ENCODE assay signal across 9 cellular contexts in the genomic region with DNA sequence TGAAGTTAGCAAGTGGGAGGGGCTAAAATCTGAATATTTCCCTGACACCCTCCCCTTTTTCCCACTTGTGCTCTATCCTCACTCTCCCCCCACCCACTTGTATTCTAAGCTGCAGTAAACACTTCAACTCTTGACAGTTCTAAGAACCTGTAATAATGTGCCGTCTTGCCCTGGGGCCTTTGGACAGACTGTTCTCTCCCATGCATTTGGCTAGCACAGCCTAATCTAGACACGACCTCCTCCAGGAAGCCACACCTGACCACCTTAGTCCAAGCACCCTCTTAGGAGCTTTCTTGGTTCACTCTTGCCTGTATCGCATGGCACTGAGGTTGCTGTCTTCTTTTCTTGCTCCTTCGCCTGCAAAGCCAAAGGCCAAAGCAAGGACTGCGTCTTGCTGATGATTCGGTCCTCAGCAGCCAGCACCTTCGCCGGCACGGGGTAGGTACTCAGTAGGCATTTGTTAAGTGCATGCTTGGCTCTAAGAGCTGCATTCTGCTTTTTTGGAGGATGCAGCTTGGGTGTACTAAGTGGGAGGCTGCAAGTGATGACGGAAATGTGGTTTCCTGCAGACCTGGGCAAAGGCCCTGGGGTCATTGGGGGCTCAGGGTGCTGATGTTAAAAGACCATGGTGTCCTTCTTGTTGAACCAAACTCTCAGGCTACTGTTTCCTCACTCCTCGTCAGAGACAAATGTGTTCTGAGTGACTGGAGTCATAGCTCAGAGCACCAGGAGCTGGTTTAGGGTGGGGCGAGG. TPM values are rescaled to one million over a fixed set of nuclear protein-coding genes. Genes with fewer than 3 reads are reported as not detected.
DNase-seq lines count a peak whose midpoint lies in the region; ATAC-seq and TF ChIP-seq lines count a peak whose summit lies in the region.
"Had no signal": no experiment of that assay in that cellular context is flagged by ENCODE, and none has a peak within 500 bp of the region (broad histone marks: within the 10 kb centered on the region; RNA-seq: fewer than 3 reads in every experiment).

No MANE protein-coding gene starts in this region.

- peak overlapping the region; percentile 11 for H3K4me3 Mint-ChIP-seq in activated CD8-positive, alpha-beta memory T cell treated with anti-CD3 and anti-CD28 coated beads, Interleukin-2, amount 10 ng/mL, durations not matched to agents 7 days and 5 days
- H3K4me3 Mint-ChIP-seq in T-helper 17 cell: peak overlapping the region; percentile 68

- H3K36me3 Mint-ChIP-seq in activated CD8-positive, alpha-beta memory T cell treated with anti-CD3 and anti-CD28 coated beads, Interleukin-2, amount 10 ng/mL, durations not matched to agents 7 days and 5 days: peaks cover 4% of the 10 kb centered on the region
- H3K36me3 Mint-ChIP-seq in T-helper 17 cell (ENCODE audit: low read depth): peaks cover 8% of the 10 kb centered on the region

- peak overlapping the region; percentile 52 for H3K27ac Mint-ChIP-seq in activated CD8-positive, alpha-beta memory T cell treated with anti-CD3 and anti-CD28 coated beads, Interleukin-2, amount 10 ng/mL, durations not matched to agents 7 days and 5 days
- no peak overlapping the region for H3K27ac Mint-ChIP-seq in T-helper 17 cell

- H3K9ac ChIP-seq in fibroblast of lung (ENCODE audit: insufficient read depth, low read length) (no peak overlapping the region), smooth muscle cell (ENCODE audit: low read depth) (no peak overlapping the region)

- H3K27me3 Mint-ChIP-seq in activated CD8-positive, alpha-beta memory T cell treated with anti-CD3 and anti-CD28 coated beads, Interleukin-2, amount 10 ng/mL, durations not matched to agents 7 days and 5 days: peaks cover 8% of the 10 kb centered on the region
- no peaks in the 10 kb centered on the region for H3K27me3 Mint-ChIP-seq in T-helper 17 cell

- CTCF ChIA-PET in activated CD8-positive, alpha-beta memory T cell treated with anti-CD3 and anti-CD28 coated beads, Interleukin-2, amount 10 ng/mL, durations not matched to agents 7 days and 5 days (lab: Charles Lee): interaction anchor here (0.9 to 1.3 kb wide), 4 partner anchors 71 to 124 kb away, joined by 3 to 4 read pairs (median 3); no protein-coding TSS in a partner anchor

- H3K79me2 ChIP-seq in fibroblast of lung (ENCODE audit: control insufficient read depth, insufficient read depth, low read length): peaks cover 18% of the 10 kb centered on the region
- peaks cover 16% of the 10 kb centered on the region for H3K79me2 ChIP-seq in smooth muscle cell (ENCODE audit: low read depth)

- H3F3A ChIP-seq in smooth muscle cell (ENCODE audit: low read depth): peaks cover 28% of the 10 kb centered on the region

- H3K27ac ChIP-seq in fibroblast of lung (ENCODE audit: insufficient read depth, low read length): peak overlapping the region; percentile 85
- H3K27ac ChIP-seq in smooth muscle cell (ENCODE audit: low read depth): no peak overlapping the region

- H4K20me1 ChIP-seq in fibroblast of lung (ENCODE audit: control insufficient read depth, extremely low read depth, insufficient read depth, low read length) (no peaks in the 10 kb centered on the region), smooth muscle cell (ENCODE audit: low read depth) (no peaks in the 10 kb centered on the region)

- no peak overlapping the region for H3K4me3 ChIP-seq in fibroblast of lung (replicated peaks in 1 of 4; ENCODE audit: control extremely low read depth in 1 of 4, insufficient read depth in 1 of 4, low read depth in 3 of 4, low read length in 4 of 4)
- peak overlapping the region; percentile 86 for H3K4me3 ChIP-seq in smooth muscle cell

- H3K27me3 ChIP-seq in fibroblast of lung (ENCODE audit: control insufficient read depth, insufficient read depth, low read length): no peaks in the 10 kb centered on the region
- H3K27me3 ChIP-seq in smooth muscle cell (ENCODE audit: low read depth): no peaks in the 10 kb centered on the region

- H3K4me1 Mint-ChIP-seq in activated CD8-positive, alpha-beta memory T cell treated with anti-CD3 and anti-CD28 coated beads, Interleukin-2, amount 10 ng/mL, durations not matched to agents 7 days and 5 days: peaks cover 24% of the 10 kb centered on the region
- peaks cover 25% of the 10 kb centered on the region for H3K4me1 Mint-ChIP-seq in T-helper 17 cell

- no peak for TF ChIP-seq CTCF in fibroblast of lung (conservative IDR thresholded peaks at IDR 0.05 in 1 of 2, IDR thresholded peaks at IDR 0.05 in 1 of 2; ENCODE audit: low read depth in 1 of 2, low read length in 2 of 2)
- no peak for TF ChIP-seq CTCF in smooth muscle cell (IDR thresholded peaks at IDR 0.05; ENCODE audit: borderline replicate concordance, insufficient read depth, poor library complexity, severe bottlenecking)

- H3K4me1 ChIP-seq in fibroblast of lung (ENCODE audit: control insufficient read depth, extremely low read depth, insufficient read depth, low read length): peaks cover 22% of the 10 kb centered on the region
- H3K4me1 ChIP-seq in smooth muscle cell (ENCODE audit: low read depth): peaks cover 21% of the 10 kb centered on the region

- H3K36me3 ChIP-seq in fibroblast of lung (ENCODE audit: control insufficient read depth, insufficient read depth, low read length): no peaks in the 10 kb centered on the region
- H3K36me3 ChIP-seq in smooth muscle cell (ENCODE audit: low read depth): no peaks in the 10 kb centered on the region

- peak overlapping the region; percentile 84 for H3K4me2 ChIP-seq in fibroblast of lung (ENCODE audit: extremely low read depth, insufficient read depth, low read length)
- peak overlapping the region; percentile 87 for H3K4me2 ChIP-seq in smooth muscle cell

- H3K9me3 ChIP-seq in T-helper 17 cell (ENCODE audit: control insufficient read depth, low read length, poor library complexity, severe bottlenecking): no peaks in the 10 kb centered on the region
- H3K9me3 ChIP-seq in fibroblast of lung (ENCODE audit: control insufficient read depth, insufficient read depth, low read depth, low read length): no peaks in the 10 kb centered on the region
- H3K9me3 ChIP-seq in smooth muscle cell (replicated peaks; ENCODE audit: low read depth): no peaks in the 10 kb centered on the region

- no peaks in the 10 kb centered on the region for H3K9me3 Mint-ChIP-seq in activated CD8-positive, alpha-beta memory T cell treated with anti-CD3 and anti-CD28 coated beads, Interleukin-2, amount 10 ng/mL, durations not matched to agents 7 days and 5 days (ENCODE audit: low read depth)

- WGBS in smooth muscle cell (ENCODE audit: low lambda C conversion rate): 72% methylated on average over 12 of the region's 12 CpGs

- H2AFZ ChIP-seq in fibroblast of lung (ENCODE audit: low read length): no peak overlapping the region
- no peak overlapping the region for H2AFZ ChIP-seq in smooth muscle cell (ENCODE audit: low read depth)

- ATAC-seq in activated CD8-positive, alpha-beta memory T cell treated with anti-CD3 and anti-CD28 coated beads, Interleukin-2, amount 10 ng/mL, durations not matched to agents 7 days and 5 days: no peak
- ATAC-seq in T-helper 17 cell (no peak), HG02571 (IDR thresholded peaks at IDR 0.05; ENCODE audit: unreplicated experiment) (no peak), GM21360 (IDR thresholded peaks at IDR 0.05; ENCODE audit: unreplicated experiment) (no peak)

- peak; percentile 51 for DNase-seq in activated CD8-positive, alpha-beta memory T cell treated with anti-CD3 and anti-CD28 coated beads, Interleukin-2, amount 10 ng/mL, durations not matched to agents 7 days and 5 days
- DNase-seq in activated CD8-positive, alpha-beta memory T cell treated with anti-CD3 and anti-CD28 coated beads, Interleukin-2, amount 50 U/mL, for 48 hours: no peak
- no peak for DNase-seq in T-helper 17 cell
- DNase-seq in fibroblast of lung (ENCODE audit: low read depth in 2 of 2): no peak
- no peak for DNase-seq in smooth muscle cell (lab: John Stamatoyannopoulos, UW; ENCODE audit: unreplicated experiment)
- no peak for DNase-seq in globus pallidus (ENCODE audit: low spot score)
- DNase-seq: NCI-H1092 treated with DMSO at 0.1 percent for 48 hours had no signal

RNA-seq across cellular contexts. Expression of gene ZNF710, which starts 2.0 kb away (rescaled TPM):
- 10 to 100 TPM; 14.1 to 16.6 TPM for total RNA-seq in activated CD8-positive, alpha-beta memory T cell treated with anti-CD3 and anti-CD28 coated beads, Interleukin-2, amount 10 ng/mL, durations not matched to agents 7 days and 5 days
- total RNA-seq in T-helper 17 cell (10 to 100 TPM; 11.7 to 14.4 TPM), fibroblast of lung (5.9 and 9.4 TPM in 2 replicates), smooth muscle cell (8.6 and 20.8 TPM in 2 replicates)
- polyA plus RNA-seq in fibroblast of lung (2.1 and 2.2 TPM in 2 replicates), smooth muscle cell (10.4 and 14.8 TPM in 2 replicates)
- 14.6 and 17.4 TPM in 2 replicates for polyA plus RNA-seq in fibroblast of lung (2012)
- polyA minus RNA-seq in fibroblast of lung (ENCODE audit: low replicate concordance): 21.2 and 28.9 TPM in 2 replicates
